ENCODE assay signal across 21 cellular contexts in the genomic region with DNA sequence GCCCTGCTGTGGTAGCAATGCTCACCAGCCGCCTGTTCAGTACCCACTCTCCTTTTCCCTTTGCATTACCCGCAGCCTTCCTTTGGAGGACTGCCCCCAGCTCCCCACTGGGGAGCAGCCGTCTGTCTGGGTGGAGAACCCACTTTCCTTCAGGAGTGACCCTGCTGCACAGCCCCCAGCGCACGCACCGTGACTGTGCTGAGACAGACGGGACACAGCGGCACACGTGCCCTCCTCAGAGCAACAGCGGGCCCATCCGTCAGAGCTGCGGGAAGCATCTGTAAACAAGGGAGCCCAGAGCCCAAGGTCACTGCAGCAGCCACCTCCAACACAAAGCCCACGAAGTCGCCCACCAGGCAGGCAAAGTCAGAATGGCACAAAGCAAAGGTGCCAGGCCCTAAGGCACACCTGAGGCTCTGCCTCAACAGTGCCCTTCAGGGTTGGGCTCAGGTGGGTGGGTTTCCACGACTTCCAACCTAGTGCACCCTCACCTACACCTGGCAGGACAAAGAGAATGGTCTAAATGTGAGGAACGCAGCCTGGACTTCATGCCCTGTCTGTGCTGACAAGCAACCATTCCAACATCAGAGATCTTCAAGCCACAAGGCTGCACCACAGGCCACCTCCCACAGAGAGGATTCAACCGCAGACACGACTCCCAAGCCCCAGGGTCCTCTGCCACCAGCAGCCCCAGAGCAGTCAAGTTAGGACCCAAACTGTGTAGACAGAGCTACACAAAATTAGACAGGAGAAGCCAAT. TPM values are rescaled to one million over a fixed set of nuclear protein-coding genes. Genes with fewer than 3 reads are reported as not detected.
DNase-seq lines count a peak whose midpoint lies in the region; ATAC-seq and TF ChIP-seq lines count a peak whose summit lies in the region.
"Had no signal": no experiment of that assay in that cellular context is flagged by ENCODE, and none has a peak within 500 bp of the region (broad histone marks: within the 10 kb centered on the region; RNA-seq: fewer than 3 reads in every experiment).

No MANE protein-coding gene starts in this region.

- H3K36me3 ChIP-seq in PC-9 (ENCODE audit: low read depth), result 0 out of 2 replicates have a peak, but pooled peaks cover 5% of the 10 kb centered on the region

- no peaks in the 10 kb centered on the region for H3K27me3 Mint-ChIP-seq in T-helper 17 cell
- H3K27me3 Mint-ChIP-seq in naive thymus-derived CD8-positive, alpha-beta T cell, result no peaks in the 10 kb centered on the region
- H3K27me3 Mint-ChIP-seq: activated CD4-positive, alpha-beta T cell treated with anti-CD3 and anti-CD28 coated beads, Interleukin-2, amount 10 ng/mL, durations not matched to agents 24 days and 14 days had no signal

- H3K27ac ChIP-seq in PC-9, result no peak overlapping the region
- H3K27ac ChIP-seq: right atrium auricular region had no signal

- intact Hi-C loops in PC-9 (cut with micrococcal nuclease; ENCODE audit: unreplicated experiment), result no loop called here

- peak overlapping the region; percentile 69 for H3K4me3 Mint-ChIP-seq in T-helper 17 cell
- peak overlapping the region; percentile 22 to 79 (median 70) for H3K4me3 Mint-ChIP-seq in naive thymus-derived CD8-positive, alpha-beta T cell
- H3K4me3 Mint-ChIP-seq: activated CD4-positive, alpha-beta T cell treated with anti-CD3 and anti-CD28 coated beads, Interleukin-2, amount 10 ng/mL, durations not matched to agents 24 days and 14 days; mesothelial cell of epicardium; T-helper 1 cell treated with Interleukin-12 subunit alpha and Interleukin-12 subunit beta and Interleukin-4 antibody, amounts not matched to agents 30 μg/mL and 1 μg/mL, for 36 hours had no signal

- H3K79me2 ChIP-seq in PC-9 (ENCODE audit: low read depth), result peaks cover 83% of the 10 kb centered on the region

- peaks cover 47% of the 10 kb centered on the region for H3K4me1 Mint-ChIP-seq in T-helper 17 cell
- H3K4me1 Mint-ChIP-seq in naive thymus-derived CD8-positive, alpha-beta T cell, result peaks cover 37 to 85% (median 83%) of the 10 kb centered on the region in 4 donors
- H3K4me1 Mint-ChIP-seq: mesothelial cell of epicardium had no signal

- H3K9me3 Mint-ChIP-seq in naive thymus-derived CD8-positive, alpha-beta T cell, result no peaks in the 10 kb centered on the region
- H3K9me3 Mint-ChIP-seq: activated CD4-positive, alpha-beta T cell treated with anti-CD3 and anti-CD28 coated beads, Interleukin-2, amount 10 ng/mL, durations not matched to agents 24 days and 14 days; activated naive CD4-positive, alpha-beta T cell treated with anti-CD3 and anti-CD28 coated beads, Interleukin-2, amount 50 U/mL, for 72 hours; mesothelial cell of epicardium; T-helper 1 cell treated with Interleukin-12 subunit alpha and Interleukin-12 subunit beta and Interleukin-4 antibody, amounts not matched to agents 30 μg/mL and 1 μg/mL, for 36 hours had no signal

- no peaks in the 10 kb centered on the region for H3K9me2 ChIP-seq in PC-9 (ENCODE audit: insufficient read depth)

- no peak overlapping the region for H3K4me3 ChIP-seq in PC-9
- H3K4me3 ChIP-seq: right atrium auricular region had no signal

- H3K36me3 Mint-ChIP-seq in T-helper 17 cell (ENCODE audit: low read depth), result peaks cover 4% of the 10 kb centered on the region
- H3K36me3 Mint-ChIP-seq in naive thymus-derived CD8-positive, alpha-beta T cell, result peaks cover 0 to 57% (median 7%) of the 10 kb centered on the region in 3 donors

- POLR2A ChIA-PET in naive thymus-derived CD8-positive, alpha-beta T cell (lab: Charles Lee), result interaction anchor here (0.7 to 1.0 kb wide), 4 partner anchors 9 to 83 kb away, joined by 3 to 5 read pairs (median 4); partner anchors contain the start of gene RAB11FIP3
- POLR2A ChIA-PET in PC-9 (lab: Charles Lee; ENCODE audit: unreplicated experiment), result no interaction called here

- CTCF ChIA-PET in PC-9 (lab: Charles Lee), result no interaction called here

- peaks cover 64% of the 10 kb centered on the region for H4K20me1 ChIP-seq in PC-9 (ENCODE audit: insufficient read depth)

- BruUV-seq in PC-9 (replicated peaks; lab: Mats Ljungman, UMichigan), result no TSS peak

- no peak for ATAC-seq in T-helper 17 cell
- peak; percentile 69 to 77 for ATAC-seq in naive thymus-derived CD8-positive, alpha-beta T cell
- ATAC-seq in GM21717 (IDR thresholded peaks at IDR 0.05; ENCODE audit: unreplicated experiment), result no peak
- ATAC-seq: left colon had no signal

- peak; percentile 24 to 31 for DNase-seq in AML-193 (lab: John Stamatoyannopoulos, UW)
- peak; percentile 47 for DNase-seq in GF-D8 (lab: John Stamatoyannopoulos, UW)
- DNase-seq in T-helper 17 cell, result no peak
- peak in 3 of 10 donors; percentile 20 to 32 (median 22) for DNase-seq in naive thymus-derived CD8-positive, alpha-beta T cell
- DNase-seq in PC-9, result no peak
- DNase-seq in stimulated activated CD4-positive, alpha-beta T cell treated with anti-CD3 and anti-CD28 coated beads, Interleukin-4, amount 100 ng/mL, for 24 hours, result no peak
- DNase-seq: activated CD4-positive, alpha-beta T cell treated with anti-CD3 and anti-CD28 coated beads, Interleukin-2, amount 10 ng/mL, durations not matched to agents 24 days and 14 days; Caco-2; dermis blood vessel endothelial cell; KG1; left colon; NCI-H2107; NCI-H524; SIG-M5; stimulated activated CD4-positive, alpha-beta T cell treated with anti-CD3 and anti-CD28 coated beads, Interleukin-15, amount 100 ng/mL, for 24 hours; stimulated activated naive CD4-positive, alpha-beta T cell treated with Interleukin-2 at 50 U/mL for 16 hours had no signal

- no peak overlapping the region for H2AFZ ChIP-seq in PC-9

- H3K27me3 ChIP-seq in PC-9 (ENCODE audit: insufficient read depth, low read depth), result no peaks in the 10 kb centered on the region
- H3K27me3 ChIP-seq: right atrium auricular region had no signal

- no peak for TF ChIP-seq CTCF in PC-9 (conservative IDR thresholded peaks at IDR 0.05)

- H3K4me1 ChIP-seq in PC-9 (replicated peaks; ENCODE audit: insufficient read depth), result peaks cover 11% of the 10 kb centered on the region
- H3K4me1 ChIP-seq: Caco-2, right atrium auricular region had no signal

- H3K9me3 ChIP-seq in T-helper 17 cell (ENCODE audit: control insufficient read depth, low read length, poor library complexity, severe bottlenecking) (no peaks in the 10 kb centered on the region), PC-9 (ENCODE audit: insufficient read depth, low read depth) (no peaks in the 10 kb centered on the region)
- H3K9me3 ChIP-seq: Caco-2, right atrium auricular region had no signal

- H3K4me2 ChIP-seq in PC-9, result no peak overlapping the region

- no peaks in the 10 kb centered on the region for H3F3A ChIP-seq in PC-9 (ENCODE audit: insufficient read depth, low read depth)

- H3K27ac Mint-ChIP-seq in T-helper 17 cell, result no peak overlapping the region
- H3K27ac Mint-ChIP-seq in naive thymus-derived CD8-positive, alpha-beta T cell, result peak overlapping the region in 9 of 10 donors; percentile 32 to 90 (median 81)
- H3K27ac Mint-ChIP-seq: activated CD4-positive, alpha-beta T cell treated with anti-CD3 and anti-CD28 coated beads, Interleukin-2, amount 10 ng/mL, durations not matched to agents 24 days and 14 days; mesothelial cell of epicardium; T-helper 1 cell treated with Interleukin-12 subunit alpha and Interleukin-12 subunit beta and Interleukin-4 antibody, amounts not matched to agents 30 μg/mL and 1 μg/mL, for 36 hours had no signal

RNA-seq across cellular contexts. Expression of gene AXIN1, which starts 9.9 kb away (rescaled TPM):
- total RNA-seq in T-helper 17 cell, result 10 to 100 TPM; 38.9 to 42.5 TPM
- 10 to 100 TPM; 40.7 to 44.0 TPM for total RNA-seq in naive thymus-derived CD8-positive, alpha-beta T cell
- polyA plus RNA-seq in naive thymus-derived CD8-positive, alpha-beta T cell, result 1 to 10 TPM; 1.6 to 4.1 (median 2.2) TPM
- total RNA-seq in PC-9 (2021), result 42.0 and 51.2 TPM in 2 replicates

RNA-seq across cellular contexts. Expression of gene MRPL28, which starts 27.7 kb away (rescaled TPM):
- total RNA-seq in T-helper 17 cell, result 10 to 100 TPM; 25.2 to 25.9 TPM
- 10 to 100 TPM; 32.4 to 33.3 TPM for total RNA-seq in naive thymus-derived CD8-positive, alpha-beta T cell
- 10 to 100 TPM; 57.4 to 66.6 (median 64.7) TPM for polyA plus RNA-seq in naive thymus-derived CD8-positive, alpha-beta T cell
- total RNA-seq in PC-9 (2021), result 130 and 150 TPM in 2 replicates

RNA-seq across cellular contexts. Expression of gene PGAP6, which starts 39.1 kb away (rescaled TPM):
- total RNA-seq in T-helper 17 cell (100 to 1,000 TPM in 1 of 2 donors, 10 to 100 TPM in 1; 39.7 to 106 TPM), PC-9 (2021) (41.4 and 45.6 TPM in 2 replicates)
- total RNA-seq in naive thymus-derived CD8-positive, alpha-beta T cell, result 10 to 100 TPM; 80.1 to 80.4 TPM
- 10 to 100 TPM; 19.5 to 38.1 (median 22.0) TPM for polyA plus RNA-seq in naive thymus-derived CD8-positive, alpha-beta T cell

RNA-seq across cellular contexts. Expression of gene NME4, which starts 54.4 kb away (rescaled TPM):
- total RNA-seq in T-helper 17 cell (10 to 100 TPM; 31.9 to 39.8 TPM), PC-9 (2021) (157 and 159 TPM in 2 replicates)
- total RNA-seq in naive thymus-derived CD8-positive, alpha-beta T cell, result 10 to 100 TPM; 29.7 to 33.2 TPM
- 10 to 100 TPM; 38.9 to 61.9 (median 60.7) TPM for polyA plus RNA-seq in naive thymus-derived CD8-positive, alpha-beta T cell

RNA-seq across cellular contexts. Expression of gene DECR2, which starts 59.1 kb away (rescaled TPM):
- total RNA-seq in T-helper 17 cell (1 to 10 TPM; 7.5 to 9.0 TPM), PC-9 (2021) (65.4 and 78.4 TPM in 2 replicates)
- 10 to 100 TPM in 1 of 2 experiments, 1 to 10 TPM in 1; 8.5 to 10.8 TPM for total RNA-seq in naive thymus-derived CD8-positive, alpha-beta T cell
- 10 to 100 TPM in 1 of 3 donors, 1 to 10 TPM in 2; 7.4 to 12.2 (median 8.5) TPM for polyA plus RNA-seq in naive thymus-derived CD8-positive, alpha-beta T cell

Comparison
In these comparisons a context has a peak if more than half of its experiments do, and no peak if none do; other contexts are left out.
1. DNase-seq: peak in AML-193 (2 of 2) and GF-D8 (single experiment); none in T-helper 17 cell (0 of 3), PC-9 (0 of 2) and stimulated activated CD4-positive, alpha-beta T cell treated with anti-CD3 and anti-CD28 coated beads, Interleukin-4, amount 100 ng/mL, for 24 hours (single experiment).
2. ATAC-seq: peak in naive thymus-derived CD8-positive, alpha-beta T cell (2 of 2); none in T-helper 17 cell (single experiment) and GM21717 (single experiment).